ENCODE assay signal across 1 cellular context in genomic region chr11:2301631-2302272, GRCh38.
TF ChIP-seq lines count a peak whose summit lies in the region.

Gene C11orf21, minus strand, starts transcription at chr11:2301918. Its CDS starts 110 bp downstream, at chr11:2301808.
Gene TSPAN32, plus strand, starts transcription at chr11:2302013. Its CDS starts 137 bp downstream, at chr11:2302150.

TF ChIP-seq in K562, 482 proteins besides CTCF, POLR2A, EP300 and RAD21 (continued from another document and continues in another):
- no peak for TF ChIP-seq AFF1 (IDR thresholded peaks at IDR 0.05; ENCODE audit: low read depth in 1 of 2, partially characterized antibody in 2 of 2)
- TF ChIP-seq, protein P1, sequence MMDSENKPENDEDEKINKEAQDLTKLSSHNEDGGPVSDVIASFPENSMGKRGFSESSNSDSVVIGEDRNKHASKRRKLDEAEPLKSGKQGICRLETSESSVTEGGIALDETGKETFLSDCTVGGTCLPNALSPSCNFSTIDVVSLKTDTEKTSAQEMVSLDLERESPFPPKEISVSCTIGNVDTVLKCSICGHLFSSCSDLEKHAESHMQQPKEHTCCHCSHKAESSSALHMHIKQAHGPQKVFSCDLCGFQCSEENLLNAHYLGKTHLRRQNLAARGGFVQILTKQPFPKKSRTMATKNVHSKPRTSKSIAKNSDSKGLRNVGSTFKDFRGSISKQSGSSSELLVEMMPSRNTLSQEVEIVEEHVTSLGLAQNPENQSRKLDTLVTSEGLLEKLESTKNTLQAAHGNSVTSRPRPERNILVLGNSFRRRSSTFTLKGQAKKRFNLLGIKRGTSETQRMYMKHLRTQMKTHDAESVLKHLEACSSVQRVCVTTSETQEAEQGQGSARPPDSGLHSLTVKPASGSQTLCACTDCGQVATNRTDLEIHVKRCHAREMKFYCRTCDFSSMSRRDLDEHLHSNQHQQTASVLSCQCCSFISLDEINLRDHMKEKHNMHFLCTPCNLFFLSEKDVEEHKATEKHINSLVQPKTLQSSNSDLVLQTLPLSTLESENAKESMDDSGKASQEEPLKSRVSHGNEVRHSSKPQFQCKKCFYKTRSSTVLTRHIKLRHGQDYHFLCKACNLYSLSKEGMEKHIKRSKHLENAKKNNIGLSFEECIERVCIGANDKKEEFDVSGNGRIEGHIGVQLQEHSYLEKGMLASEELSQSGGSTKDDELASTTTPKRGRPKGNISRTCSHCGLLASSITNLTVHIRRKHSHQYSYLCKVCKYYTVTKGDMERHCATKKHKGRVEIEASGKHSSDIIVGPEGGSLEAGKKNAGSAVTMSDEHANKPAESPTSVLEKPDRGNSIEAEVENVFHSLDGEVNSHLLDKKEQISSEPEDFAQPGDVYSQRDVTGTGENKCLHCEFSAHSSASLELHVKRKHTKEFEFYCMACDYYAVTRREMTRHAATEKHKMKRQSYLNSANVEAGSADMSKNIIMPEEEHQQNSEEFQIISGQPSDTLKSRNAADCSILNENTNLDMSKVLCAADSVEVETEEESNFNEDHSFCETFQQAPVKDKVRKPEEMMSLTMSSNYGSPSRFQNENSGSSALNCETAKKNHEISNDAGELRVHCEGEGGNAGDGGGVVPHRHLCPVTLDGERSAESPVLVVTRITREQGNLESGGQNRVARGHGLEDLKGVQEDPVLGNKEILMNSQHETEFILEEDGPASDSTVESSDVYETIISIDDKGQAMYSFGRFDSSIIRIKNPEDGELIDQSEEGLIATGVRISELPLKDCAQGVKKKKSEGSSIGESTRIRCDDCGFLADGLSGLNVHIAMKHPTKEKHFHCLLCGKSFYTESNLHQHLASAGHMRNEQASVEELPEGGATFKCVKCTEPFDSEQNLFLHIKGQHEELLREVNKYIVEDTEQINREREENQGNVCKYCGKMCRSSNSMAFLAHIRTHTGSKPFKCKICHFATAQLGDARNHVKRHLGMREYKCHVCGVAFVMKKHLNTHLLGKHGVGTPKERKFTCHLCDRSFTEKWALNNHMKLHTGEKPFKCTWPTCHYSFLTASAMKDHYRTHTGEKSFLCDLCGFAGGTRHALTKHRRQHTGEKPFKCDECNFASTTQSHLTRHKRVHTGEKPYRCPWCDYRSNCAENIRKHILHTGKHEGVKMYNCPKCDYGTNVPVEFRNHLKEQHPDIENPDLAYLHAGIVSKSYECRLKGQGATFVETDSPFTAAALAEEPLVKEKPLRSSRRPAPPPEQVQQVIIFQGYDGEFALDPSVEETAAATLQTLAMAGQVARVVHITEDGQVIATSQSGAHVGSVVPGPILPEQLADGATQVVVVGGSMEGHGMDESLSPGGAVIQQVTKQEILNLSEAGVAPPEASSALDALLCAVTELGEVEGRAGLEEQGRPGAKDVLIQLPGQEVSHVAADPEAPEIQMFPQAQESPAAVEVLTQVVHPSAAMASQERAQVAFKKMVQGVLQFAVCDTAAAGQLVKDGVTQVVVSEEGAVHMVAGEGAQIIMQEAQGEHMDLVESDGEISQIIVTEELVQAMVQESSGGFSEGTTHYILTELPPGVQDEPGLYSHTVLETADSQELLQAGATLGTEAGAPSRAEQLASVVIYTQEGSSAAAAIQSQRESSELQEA (IDR thresholded peaks at IDR 0.05; ENCODE audit: low read depth), result no peak
- TF ChIP-seq ZNF174 (CRISPR knock-in tag; IDR thresholded peaks at IDR 0.05), result no peak
- TF ChIP-seq, protein P2, sequence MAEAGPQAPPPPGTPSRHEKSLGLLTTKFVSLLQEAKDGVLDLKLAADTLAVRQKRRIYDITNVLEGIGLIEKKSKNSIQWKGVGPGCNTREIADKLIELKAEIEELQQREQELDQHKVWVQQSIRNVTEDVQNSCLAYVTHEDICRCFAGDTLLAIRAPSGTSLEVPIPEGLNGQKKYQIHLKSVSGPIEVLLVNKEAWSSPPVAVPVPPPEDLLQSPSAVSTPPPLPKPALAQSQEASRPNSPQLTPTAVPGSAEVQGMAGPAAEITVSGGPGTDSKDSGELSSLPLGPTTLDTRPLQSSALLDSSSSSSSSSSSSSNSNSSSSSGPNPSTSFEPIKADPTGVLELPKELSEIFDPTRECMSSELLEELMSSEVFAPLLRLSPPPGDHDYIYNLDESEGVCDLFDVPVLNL (CRISPR knock-in tag; IDR thresholded peaks at IDR 0.05; ENCODE audit: low read depth), result no peak
- no peak for TF ChIP-seq ZNF586 (CRISPR knock-in tag; conservative IDR thresholded peaks at IDR 0.05)
- TF ChIP-seq KLF16 (IDR thresholded peaks at IDR 0.05), result peak; percentile 71; the same call in 1 of the 2 replicates
- TF ChIP-seq, protein P3, sequence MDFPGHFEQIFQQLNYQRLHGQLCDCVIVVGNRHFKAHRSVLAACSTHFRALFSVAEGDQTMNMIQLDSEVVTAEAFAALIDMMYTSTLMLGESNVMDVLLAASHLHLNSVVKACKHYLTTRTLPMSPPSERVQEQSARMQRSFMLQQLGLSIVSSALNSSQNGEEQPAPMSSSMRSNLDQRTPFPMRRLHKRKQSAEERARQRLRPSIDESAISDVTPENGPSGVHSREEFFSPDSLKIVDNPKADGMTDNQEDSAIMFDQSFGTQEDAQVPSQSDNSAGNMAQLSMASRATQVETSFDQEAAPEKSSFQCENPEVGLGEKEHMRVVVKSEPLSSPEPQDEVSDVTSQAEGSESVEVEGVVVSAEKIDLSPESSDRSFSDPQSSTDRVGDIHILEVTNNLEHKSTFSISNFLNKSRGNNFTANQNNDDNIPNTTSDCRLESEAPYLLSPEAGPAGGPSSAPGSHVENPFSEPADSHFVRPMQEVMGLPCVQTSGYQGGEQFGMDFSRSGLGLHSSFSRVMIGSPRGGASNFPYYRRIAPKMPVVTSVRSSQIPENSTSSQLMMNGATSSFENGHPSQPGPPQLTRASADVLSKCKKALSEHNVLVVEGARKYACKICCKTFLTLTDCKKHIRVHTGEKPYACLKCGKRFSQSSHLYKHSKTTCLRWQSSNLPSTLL (IDR thresholded peaks at IDR 0.05), result no peak
- TF ChIP-seq HOXB6 (CRISPR knock-in tag; IDR thresholded peaks at IDR 0.05; ENCODE audit: borderline replicate concordance), result no peak
- TF ChIP-seq ZZZ3 (IDR thresholded peaks at IDR 0.05), result no peak
- TF ChIP-seq, protein P4, sequence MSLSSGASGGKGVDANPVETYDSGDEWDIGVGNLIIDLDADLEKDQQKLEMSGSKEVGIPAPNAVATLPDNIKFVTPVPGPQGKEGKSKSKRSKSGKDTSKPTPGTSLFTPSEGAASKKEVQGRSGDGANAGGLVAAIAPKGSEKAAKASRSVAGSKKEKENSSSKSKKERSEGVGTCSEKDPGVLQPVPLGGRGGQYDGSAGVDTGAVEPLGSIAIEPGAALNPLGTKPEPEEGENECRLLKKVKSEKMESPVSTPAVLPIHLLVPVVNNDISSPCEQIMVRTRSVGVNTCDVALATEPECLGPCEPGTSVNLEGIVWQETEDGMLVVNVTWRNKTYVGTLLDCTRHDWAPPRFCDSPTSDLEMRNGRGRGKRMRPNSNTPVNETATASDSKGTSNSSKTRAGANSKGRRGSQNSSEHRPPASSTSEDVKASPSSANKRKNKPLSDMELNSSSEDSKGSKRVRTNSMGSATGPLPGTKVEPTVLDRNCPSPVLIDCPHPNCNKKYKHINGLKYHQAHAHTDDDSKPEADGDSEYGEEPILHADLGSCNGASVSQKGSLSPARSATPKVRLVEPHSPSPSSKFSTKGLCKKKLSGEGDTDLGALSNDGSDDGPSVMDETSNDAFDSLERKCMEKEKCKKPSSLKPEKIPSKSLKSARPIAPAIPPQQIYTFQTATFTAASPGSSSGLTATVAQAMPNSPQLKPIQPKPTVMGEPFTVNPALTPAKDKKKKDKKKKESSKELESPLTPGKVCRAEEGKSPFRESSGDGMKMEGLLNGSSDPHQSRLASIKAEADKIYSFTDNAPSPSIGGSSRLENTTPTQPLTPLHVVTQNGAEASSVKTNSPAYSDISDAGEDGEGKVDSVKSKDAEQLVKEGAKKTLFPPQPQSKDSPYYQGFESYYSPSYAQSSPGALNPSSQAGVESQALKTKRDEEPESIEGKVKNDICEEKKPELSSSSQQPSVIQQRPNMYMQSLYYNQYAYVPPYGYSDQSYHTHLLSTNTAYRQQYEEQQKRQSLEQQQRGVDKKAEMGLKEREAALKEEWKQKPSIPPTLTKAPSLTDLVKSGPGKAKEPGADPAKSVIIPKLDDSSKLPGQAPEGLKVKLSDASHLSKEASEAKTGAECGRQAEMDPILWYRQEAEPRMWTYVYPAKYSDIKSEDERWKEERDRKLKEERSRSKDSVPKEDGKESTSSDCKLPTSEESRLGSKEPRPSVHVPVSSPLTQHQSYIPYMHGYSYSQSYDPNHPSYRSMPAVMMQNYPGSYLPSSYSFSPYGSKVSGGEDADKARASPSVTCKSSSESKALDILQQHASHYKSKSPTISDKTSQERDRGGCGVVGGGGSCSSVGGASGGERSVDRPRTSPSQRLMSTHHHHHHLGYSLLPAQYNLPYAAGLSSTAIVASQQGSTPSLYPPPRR (CRISPR knock-in tag; IDR thresholded peaks at IDR 0.05; ENCODE audit: borderline replicate concordance), result no peak; the same call in 1 of the 2 replicates
- no peak for TF ChIP-seq TCF7L2 (IDR thresholded peaks at IDR 0.05; ENCODE audit: low read depth, low read length)
- no peak for TF ChIP-seq ARID2 (IDR thresholded peaks at IDR 0.05)
- TF ChIP-seq, protein P5, sequence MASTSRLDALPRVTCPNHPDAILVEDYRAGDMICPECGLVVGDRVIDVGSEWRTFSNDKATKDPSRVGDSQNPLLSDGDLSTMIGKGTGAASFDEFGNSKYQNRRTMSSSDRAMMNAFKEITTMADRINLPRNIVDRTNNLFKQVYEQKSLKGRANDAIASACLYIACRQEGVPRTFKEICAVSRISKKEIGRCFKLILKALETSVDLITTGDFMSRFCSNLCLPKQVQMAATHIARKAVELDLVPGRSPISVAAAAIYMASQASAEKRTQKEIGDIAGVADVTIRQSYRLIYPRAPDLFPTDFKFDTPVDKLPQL (IDR thresholded peaks at IDR 0.05; ENCODE audit: extremely low read depth, insufficient read length), result no peak
- no peak for TF ChIP-seq ZKSCAN1 (IDR thresholded peaks at IDR 0.05; ENCODE audit: low read depth, low read length)
- no peak for TF ChIP-seq PHF21A (IDR thresholded peaks at IDR 0.05; ENCODE audit: borderline replicate concordance, low read depth)
- TF ChIP-seq HIVEP1 (CRISPR knock-in tag; IDR thresholded peaks at IDR 0.05), result no peak
- TF ChIP-seq HNRNPH1 (optimal IDR thresholded peaks at IDR 0.05; ENCODE audit: low read depth, low read length), result no peak
- no peak for TF ChIP-seq ZNF316 (IDR thresholded peaks at IDR 0.05)
- no peak for TF ChIP-seq ASH1L (IDR thresholded peaks at IDR 0.05; ENCODE audit: borderline replicate concordance, low read depth, partially characterized antibody)
- TF ChIP-seq ILF3 (IDR thresholded peaks at IDR 0.05; ENCODE audit: borderline replicate concordance), result no peak
- no peak for TF ChIP-seq ZNF41 (CRISPR knock-in tag; conservative IDR thresholded peaks at IDR 0.05)
- TF ChIP-seq MEF2D (tag; conservative IDR thresholded peaks at IDR 0.05; ENCODE audit: low read depth), result no peak
- TF ChIP-seq ZNF239 (CRISPR knock-in tag; IDR thresholded peaks at IDR 0.05), result 0 out of 2 replicates have a peak, but pooled peaks have one; percentile 6
- no peak for TF ChIP-seq NCOR1 (IDR thresholded peaks at IDR 0.05)
- no peak for TF ChIP-seq BMI1 (IDR thresholded peaks at IDR 0.05; ENCODE audit: low read length)
- TF ChIP-seq TAF1 (IDR thresholded peaks at IDR 0.05; ENCODE audit: control insufficient read depth, extremely low read depth, insufficient read depth, low read length, severe bottlenecking), result no peak
- no peak for TF ChIP-seq TCFL5 (CRISPR knock-in tag; conservative IDR thresholded peaks at IDR 0.05)
- TF ChIP-seq MTA1 (IDR thresholded peaks at IDR 0.05; ENCODE audit: borderline replicate concordance), result no peak
- no peak for TF ChIP-seq DIDO1 (tag; IDR thresholded peaks at IDR 0.05; ENCODE audit: low read depth)
- TF ChIP-seq CC2D1A (IDR thresholded peaks at IDR 0.05), result no peak
- no peak for TF ChIP-seq ZNF212 (CRISPR knock-in tag; IDR thresholded peaks at IDR 0.05)
- TF ChIP-seq, protein P6, sequence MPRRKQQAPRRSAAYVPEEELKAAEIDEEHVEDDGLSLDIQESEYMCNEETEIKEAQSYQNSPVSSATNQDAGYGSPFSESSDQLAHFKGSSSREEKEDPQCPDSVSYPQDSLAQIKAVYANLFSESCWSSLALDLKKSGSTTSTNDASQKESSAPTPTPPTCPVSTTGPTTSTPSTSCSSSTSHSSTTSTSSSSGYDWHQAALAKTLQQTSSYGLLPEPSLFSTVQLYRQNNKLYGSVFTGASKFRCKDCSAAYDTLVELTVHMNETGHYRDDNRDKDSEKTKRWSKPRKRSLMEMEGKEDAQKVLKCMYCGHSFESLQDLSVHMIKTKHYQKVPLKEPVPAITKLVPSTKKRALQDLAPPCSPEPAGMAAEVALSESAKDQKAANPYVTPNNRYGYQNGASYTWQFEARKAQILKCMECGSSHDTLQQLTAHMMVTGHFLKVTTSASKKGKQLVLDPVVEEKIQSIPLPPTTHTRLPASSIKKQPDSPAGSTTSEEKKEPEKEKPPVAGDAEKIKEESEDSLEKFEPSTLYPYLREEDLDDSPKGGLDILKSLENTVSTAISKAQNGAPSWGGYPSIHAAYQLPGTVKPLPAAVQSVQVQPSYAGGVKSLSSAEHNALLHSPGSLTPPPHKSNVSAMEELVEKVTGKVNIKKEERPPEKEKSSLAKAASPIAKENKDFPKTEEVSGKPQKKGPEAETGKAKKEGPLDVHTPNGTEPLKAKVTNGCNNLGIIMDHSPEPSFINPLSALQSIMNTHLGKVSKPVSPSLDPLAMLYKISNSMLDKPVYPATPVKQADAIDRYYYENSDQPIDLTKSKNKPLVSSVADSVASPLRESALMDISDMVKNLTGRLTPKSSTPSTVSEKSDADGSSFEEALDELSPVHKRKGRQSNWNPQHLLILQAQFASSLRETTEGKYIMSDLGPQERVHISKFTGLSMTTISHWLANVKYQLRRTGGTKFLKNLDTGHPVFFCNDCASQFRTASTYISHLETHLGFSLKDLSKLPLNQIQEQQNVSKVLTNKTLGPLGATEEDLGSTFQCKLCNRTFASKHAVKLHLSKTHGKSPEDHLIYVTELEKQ (CRISPR knock-in tag; IDR thresholded peaks at IDR 0.05), result no peak
- no peak for TF ChIP-seq CREBBP (IDR thresholded peaks at IDR 0.05; ENCODE audit: low read depth, low read length)
